ENCODE assay signal across 1 cellular context in the genomic region with DNA sequence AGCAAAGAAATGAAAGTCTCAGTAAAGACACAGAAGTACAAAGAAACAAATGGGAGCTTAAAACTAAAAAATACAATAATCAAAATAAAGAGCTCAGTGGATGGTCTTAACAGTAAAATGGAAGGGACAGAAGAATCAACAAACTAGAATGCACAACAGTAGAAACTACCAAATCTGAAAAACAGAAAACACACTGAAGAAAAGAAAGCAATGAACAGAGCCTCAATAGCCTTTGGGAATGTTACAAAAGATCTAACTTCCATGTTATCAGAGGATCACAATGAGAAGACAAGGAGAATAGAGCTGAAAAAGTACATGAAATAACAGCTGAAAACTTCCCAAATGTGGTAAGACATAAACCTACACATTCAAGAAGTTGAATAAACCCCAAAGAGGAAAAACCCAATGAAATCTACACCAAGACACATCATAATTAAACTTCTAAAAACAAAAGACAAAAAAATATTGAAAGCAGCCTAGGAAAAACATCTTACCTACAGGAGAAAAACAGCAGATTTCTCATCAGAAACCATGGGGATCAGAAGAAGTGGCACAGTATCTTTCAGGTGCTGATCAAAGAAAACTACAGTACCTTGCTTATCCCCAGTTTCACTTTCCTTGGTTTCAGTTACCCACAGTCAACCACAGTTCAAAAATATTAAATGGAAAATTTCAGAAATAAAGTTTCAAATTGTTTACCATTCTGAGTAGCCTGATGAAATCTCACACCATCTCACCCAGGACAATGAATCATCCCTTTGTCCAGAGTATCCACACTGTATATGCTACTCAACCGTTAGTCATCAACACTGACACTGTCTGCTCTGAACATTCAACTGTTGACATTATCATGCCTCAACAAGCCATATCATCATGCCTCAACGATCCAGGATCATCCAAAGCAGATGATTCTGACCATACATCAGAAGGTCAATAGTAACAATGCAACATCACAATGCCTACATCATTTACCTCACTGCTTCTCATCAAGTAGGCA.
TF ChIP-seq lines count a peak whose summit lies in the region.

No MANE protein-coding gene starts in this region.

TF ChIP-seq in HCT116, 20 proteins besides CTCF, POLR2A, EP300 and RAD21 (continued from another document):
- no peak for TF ChIP-seq ZFX (IDR thresholded peaks at IDR 0.05)
- TF ChIP-seq EGR1 (IDR thresholded peaks at IDR 0.05; ENCODE audit: low read depth), result no peak
- no peak for TF ChIP-seq ZBTB33 (IDR thresholded peaks at IDR 0.05; ENCODE audit: extremely low read depth, insufficient replicate concordance, low read length)
- 0 out of 2 replicates have a peak, but pooled peaks have one; percentile 36 for TF ChIP-seq POLR2AphosphoS5 (IDR thresholded peaks at IDR 0.05; ENCODE audit: low read depth, low read length)
- peak; percentile 93 for TF ChIP-seq FOSL1 (IDR thresholded peaks at IDR 0.05; ENCODE audit: low read depth)
- no peak for TF ChIP-seq YY1 (IDR thresholded peaks at IDR 0.05; ENCODE audit: extremely low read depth, insufficient replicate concordance, low read depth, low read length)
- peak; percentile 85 for TF ChIP-seq JUND (IDR thresholded peaks at IDR 0.05)
- TF ChIP-seq SRF (IDR thresholded peaks at IDR 0.05; ENCODE audit: low read depth), result peak; percentile 72; the same call in 1 of the 2 replicates
